Comparison of ENCODE assay signal across 8 cellular contexts in genomic region chr17:78922876-78923498, GRCh38. TPM values are rescaled to one million over a fixed set of nuclear protein-coding genes. Genes with fewer than 3 reads are reported as not detected.
DNase-seq lines count a peak whose midpoint lies in the region; ATAC-seq and TF ChIP-seq lines count a peak whose summit lies in the region.

No MANE protein-coding gene starts in this region.

- peak overlapping the region; percentile 100 for H3K4me2 ChIP-seq in skeletal muscle satellite cell (ENCODE audit: low read length)

- H3K4me3 Mint-ChIP-seq in HFFc6 (peak overlapping the region; percentile 94), T-cell (peak overlapping the region in 2 of 3 donors; percentile 78 to 81)

- peak overlapping the region; percentile 96 for H3K27ac ChIP-seq in left ventricle myocardium inferior (replicated peaks)

- DNase-seq in HFFc6 (no peak), T-cell (no peak), left ventricle myocardium inferior (no peak), NCI-H1436 treated with DMSO at 0.1 percent for 48 hours (lab: John Stamatoyannopoulos, UW) (no peak)
- DNase-seq in stimulated activated CD4-positive, alpha-beta T cell treated with anti-CD3 and anti-CD28 coated beads, Interleukin-2, amount 100 ng/mL, for 24 hours, result no peak

- CTCF ChIA-PET in T-cell (lab: Charles Lee), result no interaction called here

- H3K4me1 ChIP-seq in left ventricle myocardium inferior, result peaks cover 79% of the 10 kb centered on the region
- peaks cover 39% of the 10 kb centered on the region for H3K4me1 ChIP-seq in skeletal muscle satellite cell (ENCODE audit: control insufficient read depth, insufficient read depth, low read length)

- POLR2A ChIA-PET in T-cell (lab: Charles Lee), result no interaction called here

- H3K9me3 ChIP-seq in left ventricle myocardium inferior (replicated peaks), result no peaks in the 10 kb centered on the region
- no peaks in the 10 kb centered on the region for H3K9me3 ChIP-seq in skeletal muscle satellite cell (replicated peaks; ENCODE audit: low read length)

- TF ChIP-seq CTCF in HFFc6 (IDR thresholded peaks at IDR 0.05) (no peak), left ventricle myocardium inferior (IDR thresholded peaks at IDR 0.05; ENCODE audit: borderline replicate concordance) (no peak)

- H3K4me1 Mint-ChIP-seq in HFFc6 (ENCODE audit: low read depth) (peaks cover 59% of the 10 kb centered on the region), T-cell (peaks cover 11 to 25% (median 14%) of the 10 kb centered on the region in 3 donors)

- peaks cover 3% of the 10 kb centered on the region for H3K27me3 Mint-ChIP-seq in HFFc6 (ENCODE audit: insufficient read depth)
- peaks cover 2 to 12% of the 10 kb centered on the region in 2 donors for H3K27me3 Mint-ChIP-seq in T-cell

- H3K27me3 ChIP-seq in left ventricle myocardium inferior (ENCODE audit: low read depth) (no peaks in the 10 kb centered on the region), skeletal muscle satellite cell (ENCODE audit: control insufficient read depth, insufficient read depth, low read length) (no peaks in the 10 kb centered on the region)

- intact Hi-C loops in left ventricle myocardium inferior (cut with micrococcal nuclease), result loop anchor here (10.0 kb wide), 1 partner anchor 58 kb away; no protein-coding TSS in a partner anchor

- H3K36me3 ChIP-seq in left ventricle myocardium inferior (no peaks in the 10 kb centered on the region), skeletal muscle satellite cell (ENCODE audit: insufficient read depth, low read length) (no peaks in the 10 kb centered on the region)

- H3K4me3 ChIP-seq in left ventricle myocardium inferior, result peak overlapping the region; percentile 87
- H3K4me3 ChIP-seq in skeletal muscle satellite cell (ENCODE audit: low read length), result peak overlapping the region; percentile 84

- H3K9me3 Mint-ChIP-seq in HFFc6, result no peaks in the 10 kb centered on the region
- H3K9me3 Mint-ChIP-seq in T-cell, result no peaks in the 10 kb centered on the region

- H3K36me3 Mint-ChIP-seq in HFFc6 (ENCODE audit: low read depth), result peaks cover 4% of the 10 kb centered on the region; the same call in 1 of the 2 replicates
- no peaks in the 10 kb centered on the region for H3K36me3 Mint-ChIP-seq in T-cell

- H3K27ac Mint-ChIP-seq in HFFc6, result peak overlapping the region; percentile 72; the same call in 1 of the 2 replicates
- peak overlapping the region; percentile 61 to 71 for H3K27ac Mint-ChIP-seq in T-cell

- no peak for ATAC-seq in T-cell (replicated peaks in 1 of 4)
- ATAC-seq in GM18909 (IDR thresholded peaks at IDR 0.05; ENCODE audit: poor library complexity, unreplicated experiment), result no peak
- no peak for ATAC-seq in esophagus mucosa

- no peak overlapping the region for H3K9ac ChIP-seq in skeletal muscle satellite cell (ENCODE audit: low read depth, low read length)

RNA-seq across cellular contexts. Expression of gene TIMP2, which starts 2.2 kb away (rescaled TPM):
- total RNA-seq in HFFc6 (2021; fragmentation: NEBNext Ultra II Directional; extraction: Animal tissue kit (Norgen Biotek cat#: 25700)), result 100 to 1,000 TPM; 547 to 705 (median 601) TPM
- total RNA-seq in T-cell (1 to 10 TPM; 5.1 to 6.7 (median 6.5) TPM), left ventricle myocardium inferior (91.8 TPM), esophagus mucosa (16.1 TPM)
- total RNA-seq in skeletal muscle satellite cell (2012; rRNA removed), result 44.4 and 67.9 TPM in 2 replicates

RNA-seq across cellular contexts. Expression of gene CEP295NL, which starts 20.0 kb away (rescaled TPM):
- 1 to 10 TPM in 4 of 6 experiments, under 1 TPM in 2; 0.85 to 2.7 (median 1.6) TPM for total RNA-seq in HFFc6 (2021; fragmentation: NEBNext Ultra II Directional; extraction: Animal tissue kit (Norgen Biotek cat#: 25700))
- total RNA-seq in T-cell (1 to 10 TPM in 2 of 5 donors, under 1 TPM in 3; 0.28 to 3.1 (median 0.41) TPM), left ventricle myocardium inferior (0.55 TPM), esophagus mucosa (1.7 TPM)
- total RNA-seq in skeletal muscle satellite cell (2012; rRNA removed), result 1.0 and 1.5 TPM in 2 replicates

RNA-seq across cellular contexts. Expression of gene LGALS3BP, which starts 56.7 kb away (rescaled TPM):
- total RNA-seq in HFFc6 (2021; fragmentation: NEBNext Ultra II Directional; extraction: Animal tissue kit (Norgen Biotek cat#: 25700)), result 10 to 100 TPM; 31.1 to 46.4 (median 43.4) TPM
- total RNA-seq in T-cell (10 to 100 TPM; 28.2 to 80.7 (median 51.6) TPM), left ventricle myocardium inferior (585 TPM), esophagus mucosa (193 TPM)
- total RNA-seq in skeletal muscle satellite cell (2012; rRNA removed), result 306 and 332 TPM in 2 replicates
